In genomic region chr1:45513532-45514260, GRCh38 we compare ENCODE assay signal across 1 cellular context.
TF ChIP-seq lines count a peak whose summit lies in the region.

No MANE protein-coding gene starts in this region.

TF ChIP-seq in A549, 52 proteins besides CTCF, POLR2A, EP300 and RAD21:
- TF ChIP-seq TFCP2L1 (CRISPR knock-in tag; IDR thresholded peaks at IDR 0.05) (0 out of 2 replicates have a peak, but pooled peaks have one; percentile 11), HOXA7 (CRISPR knock-in tag; IDR thresholded peaks at IDR 0.05) (peak; percentile 60; the same call in 1 of the 2 replicates), TP53 (CRISPR knock-in tag; IDR thresholded peaks at IDR 0.05) (0 out of 2 replicates have a peak, but pooled peaks have one; percentile 9)
